In genomic region chr4:162229670-162230069, GRCh38 we compare ENCODE assay signal across 16 cellular contexts.
"Had no signal": no experiment of that assay in that cellular context is flagged by ENCODE, and none has a peak within 500 bp of the region (broad histone marks: within the 10 kb centered on the region; RNA-seq: fewer than 3 reads in every experiment).

No MANE protein-coding gene starts in this region.

- H3K36me3 ChIP-seq: prostate gland, spleen, tibial nerve had no signal

- H3K4me3 ChIP-seq: body of pancreas, prostate gland, spleen, tibial nerve had no signal

- H3K27ac ChIP-seq: body of pancreas, prostate gland, spleen, tibial nerve had no signal

- H3K4me1 ChIP-seq: body of pancreas, prostate gland, spleen, tibial nerve had no signal

- H3K9me3 ChIP-seq: body of pancreas, prostate gland had no signal

- H3K27me3 ChIP-seq: body of pancreas, spleen, tibial nerve had no signal

- DNase-seq: activated CD4-positive, alpha-beta T cell treated with anti-CD3 and anti-CD28 coated beads for 1 hour; activated CD4-positive, alpha-beta T cell treated with anti-CD3 and anti-CD28 coated beads, Interleukin-2, amount 50 U/mL, for 48 hours; activated CD8-positive, alpha-beta memory T cell treated with anti-CD3 and anti-CD28 coated beads, Interleukin-2, amount 50 U/mL, for 48 hours; activated naive CD4-positive, alpha-beta T cell treated with anti-CD3 and anti-CD28 coated beads for 36 hours; body of pancreas; dermis blood vessel endothelial cell; glutamatergic neuron; immature natural killer cell; left colon; natural killer cell; nucleus accumbens; spleen; stimulated activated CD4-positive, alpha-beta T cell treated with anti-CD3 and anti-CD28 coated beads, Interleukin-1b, Interleukin-23, amount 100 ng/mL, for 48 hours; stimulated activated naive B cell treated with anti-CD40 and anti-IgM and Interleukin-4, amounts not matched to agents 10 μg/mL and 1 μg/mL and 100 μg/mL, for 72 hours had no signal
